Comparison of ENCODE assay signal across 15 cellular contexts in the genomic region with DNA sequence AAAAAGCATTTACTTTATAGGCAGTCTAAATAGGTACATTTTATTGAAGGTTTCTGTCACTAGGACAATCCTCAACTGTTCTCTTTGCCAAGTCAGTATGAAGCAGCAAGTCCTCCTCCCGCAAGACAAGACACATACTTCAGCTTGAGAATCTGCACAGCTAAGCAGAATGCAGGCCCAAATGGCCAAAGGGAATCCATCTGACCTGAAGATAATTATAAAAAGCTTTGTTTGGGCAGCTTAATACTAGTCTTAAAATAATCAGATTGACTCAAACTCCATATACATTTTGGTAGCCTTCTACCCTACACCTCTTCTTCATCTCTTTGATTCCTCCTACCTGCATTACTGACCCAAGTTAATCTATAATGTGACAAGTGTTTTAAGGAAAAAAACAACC. TPM values are rescaled to one million over a fixed set of nuclear protein-coding genes. Genes with fewer than 3 reads are reported as not detected.
DNase-seq lines count a peak whose midpoint lies in the region; ATAC-seq, FAIRE-seq and TF ChIP-seq lines count a peak whose summit lies in the region.
"Had no signal": no experiment of that assay in that cellular context is flagged by ENCODE, and none has a peak within 500 bp of the region (broad histone marks: within the 10 kb centered on the region; RNA-seq: fewer than 3 reads in every experiment).

No MANE protein-coding gene starts in this region.

- peaks cover 23% of the 10 kb centered on the region for H3K36me3 ChIP-seq in CD4-positive, CD25-positive, alpha-beta regulatory T cell (ENCODE audit: control insufficient read depth, insufficient read depth, low read length)
- H3K36me3 ChIP-seq in K562 (ENCODE audit: control insufficient read depth, insufficient read depth, low read length) (peaks cover 20% of the 10 kb centered on the region; the same call in 2 of the 3 replicates), left ventricle myocardium inferior (peaks cover 31% of the 10 kb centered on the region)
- H3K36me3 ChIP-seq: uterus had no signal

- CTCF ChIA-PET in K562 (lab: Yijun Ruan, JAX; ENCODE audit: low intra/inter-chr PET ratio) = no interaction called here

- H3K9me3 Mint-ChIP-seq in CD4-positive, CD25-positive, alpha-beta regulatory T cell = no peaks in the 10 kb centered on the region
- no peaks in the 10 kb centered on the region for H3K9me3 Mint-ChIP-seq in nephron

- TF ChIP-seq RAD21 in K562 (CRISPR knock-in tag; conservative IDR thresholded peaks at IDR 0.05 in 1 of 2, IDR thresholded peaks at IDR 0.05 in 1 of 2) = no peak

- peaks cover 26% of the 10 kb centered on the region for H3K4me1 ChIP-seq in CD4-positive, CD25-positive, alpha-beta regulatory T cell (ENCODE audit: control insufficient read depth, insufficient read depth, low read length, poor library complexity, severe bottlenecking)
- H3K4me1 ChIP-seq in K562 (replicated peaks in 1 of 2; ENCODE audit: control insufficient read depth in 2 of 2, insufficient read depth in 2 of 2, low read length in 2 of 2) = peaks cover 0 to 4% of the 10 kb centered on the region in 2 experiments; a peak in 3 of 5 replicates
- H3K4me1 ChIP-seq in right cardiac atrium (ENCODE audit: control insufficient read depth, insufficient read depth, low read length) = no peaks in the 10 kb centered on the region
- peaks cover 27% of the 10 kb centered on the region for H3K4me1 ChIP-seq in left ventricle myocardium inferior
- H3K4me1 ChIP-seq: uterus had no signal

- no peak for DNase-seq in CD4-positive, CD25-positive, alpha-beta regulatory T cell
- DNase-seq in G401 (ENCODE audit: low spot score) (peak; percentile 30), K562 (ENCODE audit: extremely low read depth in 1 of 4, low spot score in 3 of 4) (no peak), right cardiac atrium (no peak), left ventricle myocardium inferior (no peak)
- DNase-seq: EL; mammary epithelial cell; SHP77 treated with DMSO at 0.1 percent for 48 hours; stimulated activated naive CD4-positive, alpha-beta T cell treated with Interleukin-2 at 50 U/mL for 16 hours; uterus had no signal

- peak overlapping the region; percentile 78 to 100 (median 90) for H3K4me3 Mint-ChIP-seq in CD4-positive, CD25-positive, alpha-beta regulatory T cell
- H3K4me3 Mint-ChIP-seq in nephron = peak overlapping the region; percentile 70 to 78 (median 73)

- no peak overlapping the region for H2AFZ ChIP-seq in K562 (ENCODE audit: low read depth, low read length)

- no peaks in the 10 kb centered on the region for H3K27me3 ChIP-seq in CD4-positive, CD25-positive, alpha-beta regulatory T cell (ENCODE audit: control insufficient read depth, insufficient read depth, low read length)
- H3K27me3 ChIP-seq in K562 (ENCODE audit: control insufficient read depth in 2 of 2, insufficient read depth in 2 of 2, low read length in 2 of 2) = no peaks in the 10 kb centered on the region
- H3K27me3 ChIP-seq in right cardiac atrium (ENCODE audit: control insufficient read depth, insufficient read depth) = no peaks in the 10 kb centered on the region
- no peaks in the 10 kb centered on the region for H3K27me3 ChIP-seq in left ventricle myocardium inferior (ENCODE audit: low read depth)
- H3K27me3 ChIP-seq: BLaER1 treated with 17β-estradiol and CSF1 and Interleukin-3, amounts not matched to agents 10 nM and 100 nM; uterus had no signal

- peaks cover 9% of the 10 kb centered on the region for H3K79me2 ChIP-seq in K562 (ENCODE audit: control insufficient read depth, insufficient read depth, low read length)

- no peaks in the 10 kb centered on the region for H4K20me1 ChIP-seq in K562 (replicated peaks; ENCODE audit: control insufficient read depth, insufficient read depth, low read length)
- H4K20me1 ChIP-seq: BLaER1 treated with 17β-estradiol and CSF1 and Interleukin-3, amounts not matched to agents 10 nM and 100 nM had no signal

- ATAC-seq in CD4-positive, CD25-positive, alpha-beta regulatory T cell (ENCODE audit: low read depth in 2 of 2) = no peak
- ATAC-seq in K562 (no peak), right cardiac atrium (no peak), HG03432 (IDR thresholded peaks at IDR 0.05; ENCODE audit: unreplicated experiment) (no peak)

- POLR2A ChIA-PET in K562 (lab: Yijun Ruan, JAX) = no interaction called here

- peaks cover 33% of the 10 kb centered on the region for H3K36me3 Mint-ChIP-seq in CD4-positive, CD25-positive, alpha-beta regulatory T cell
- H3K36me3 Mint-ChIP-seq in nephron (ENCODE audit: low read depth) = peaks cover 41% of the 10 kb centered on the region

- TF ChIP-seq EP300 in K562 (IDR thresholded peaks at IDR 0.05; ENCODE audit: low read length) = no peak

- 88% methylated on average over 1 of the region's 1 CpG for WGBS in K562 (ENCODE audit: insufficient coverage, low coverage, missing lambda C conversion rate)
- 86% methylated on average over 1 of the region's 1 CpG for WGBS in right cardiac atrium

- no peak overlapping the region for H3K9ac ChIP-seq in K562 (ENCODE audit: insufficient read depth in 1 of 2, low read depth in 2 of 2, low read length in 2 of 2)

- BruUV-seq in K562 (replicated peaks; lab: Mats Ljungman, UMichigan) = no TSS peak

- in situ Hi-C loops in G401 (cut with HindIII; ENCODE audit: low sequenced_read_pairs) = no loop called here
- in situ Hi-C loops in K562 (cut with MboI) = loop anchor here (25.0 kb wide), 1 partner anchor 462 kb away; a partner anchor contains a TSS

- TF ChIP-seq CTCF in K562 (IDR thresholded peaks at IDR 0.05 in 2 of 3, conservative IDR thresholded peaks at IDR 0.05 in 1 of 3; ENCODE audit: insufficient read depth in 2 of 3, low read depth in 1 of 3, low read length in 3 of 3) (no peak), nephron (IDR thresholded peaks at IDR 0.05; ENCODE audit: unreplicated experiment in 3 of 3) (no peak), left ventricle myocardium inferior (IDR thresholded peaks at IDR 0.05; ENCODE audit: borderline replicate concordance) (no peak)

- no peaks in the 10 kb centered on the region for H3K9me3 ChIP-seq in CD4-positive, CD25-positive, alpha-beta regulatory T cell (ENCODE audit: control insufficient read depth in 2 of 2, low read length in 2 of 2)
- H3K9me3 ChIP-seq in K562 (replicated peaks; ENCODE audit: control insufficient read depth, insufficient read depth, low read depth, low read length) = no peaks in the 10 kb centered on the region
- H3K9me3 ChIP-seq in right cardiac atrium (ENCODE audit: control insufficient read depth, low read length) = no peaks in the 10 kb centered on the region
- no peaks in the 10 kb centered on the region for H3K9me3 ChIP-seq in left ventricle myocardium inferior (replicated peaks)
- H3K9me3 ChIP-seq: BLaER1 treated with 17β-estradiol and CSF1 and Interleukin-3, amounts not matched to agents 10 nM and 100 nM; HAP-1; uterus had no signal

- peak overlapping the region; percentile 91 for H3K4me3 ChIP-seq in CD4-positive, CD25-positive, alpha-beta regulatory T cell (ENCODE audit: low read depth, low read length)
- H3K4me3 ChIP-seq in K562 (no peak overlapping the region), right cardiac atrium (ENCODE audit: low read length) (no peak overlapping the region), left ventricle myocardium inferior (no peak overlapping the region)

- intact Hi-C loops in K562 (cut with micrococcal nuclease) (no loop called here), right cardiac atrium (cut with DNase I) (no loop called here), left ventricle myocardium inferior (cut with micrococcal nuclease) (no loop called here)

- no peak for FAIRE-seq in K562 (lab: Jason Lieb, UNC)

- H3K27ac ChIP-seq in CD4-positive, CD25-positive, alpha-beta regulatory T cell (ENCODE audit: insufficient read depth, low read length, poor library complexity, severe bottlenecking) = peak overlapping the region; percentile 83
- H3K27ac ChIP-seq in K562 (ENCODE audit: extremely low read depth, low read depth, low read length) (no peak overlapping the region), right cardiac atrium (ENCODE audit: low read length) (no peak overlapping the region), left ventricle myocardium inferior (replicated peaks) (no peak overlapping the region)
- H3K27ac ChIP-seq: uterus, VCaP had no signal

- no peaks in the 10 kb centered on the region for H3K27me3 Mint-ChIP-seq in CD4-positive, CD25-positive, alpha-beta regulatory T cell
- H3K27me3 Mint-ChIP-seq in nephron (ENCODE audit: low read depth) = no peaks in the 10 kb centered on the region

- H3K9me1 ChIP-seq in K562 (ENCODE audit: control insufficient read depth, insufficient read depth, low read length) = no peaks in the 10 kb centered on the region

- H3K4me1 Mint-ChIP-seq in CD4-positive, CD25-positive, alpha-beta regulatory T cell = peaks cover 38 to 74% (median 53%) of the 10 kb centered on the region in 4 donors
- peaks cover 38% of the 10 kb centered on the region for H3K4me1 Mint-ChIP-seq in nephron

- peak overlapping the region in 2 of 3 donors; percentile 15 to 100 for H3K27ac Mint-ChIP-seq in CD4-positive, CD25-positive, alpha-beta regulatory T cell
- H3K27ac Mint-ChIP-seq in nephron = peak overlapping the region; percentile 76 to 86 (median 77)

- no peak overlapping the region for H3K4me2 ChIP-seq in K562 (ENCODE audit: insufficient read depth, low read length)

- TF ChIP-seq POLR2A in K562 (conservative IDR thresholded peaks at IDR 0.05) = no peak

RNA-seq across cellular contexts. Expression of a gene that starts 1.8 kb away (rescaled TPM):
- 22.9 TPM for total RNA-seq in CD4-positive, CD25-positive, alpha-beta regulatory T cell
- polyA plus RNA-seq in CD4-positive, CD25-positive, alpha-beta regulatory T cell = 10 to 100 TPM; 24.1 to 31.4 (median 26.5) TPM
- total RNA-seq in G401 (2014; rRNA removed; shearing (Covaris generic)) = 49.2 and 63.7 TPM in 2 replicates
- 10.5 and 14.3 TPM in 2 replicates for total RNA-seq in K562 (2011; cell fraction: chromatin; rRNA removed; ENCODE audit: low replicate concordance)
- 7.5 and 9.7 TPM in 2 replicates for total RNA-seq in K562 (2011; cell fraction: nucleolus; rRNA removed)
- 11.1 and 20.4 TPM in 2 replicates for total RNA-seq in K562 (2011; cell fraction: nucleoplasm; rRNA removed)
- total RNA-seq in K562 (2014; rRNA removed) (15.3 and 15.9 TPM in 2 replicates), K562 (2014; rRNA removed; fragmentation: Illumina TruSeq; extraction: Trizol) (35.9 and 40.9 TPM in 2 replicates), K562 (2015; rRNA removed; fragmentation: Illumina TruSeq; extraction: Trizol) (28.1 and 28.4 TPM in 2 replicates), K562 (2021) (35.6 and 37.5 TPM in 2 replicates), right cardiac atrium (10 to 100 TPM; 46.6 to 59.6 (median 53.2) TPM), left ventricle myocardium inferior (65.4 TPM)
- polyA plus RNA-seq in K562 (2011; rRNA removed) (46.9 and 56.3 TPM in 2 replicates), K562 (2014; fragmentation: Illumina TruSeq; extraction: Trizol) (34.1 and 40.3 TPM in 2 replicates), K562 (2014; fragmentation: Nextera tagmentation; extraction: Ambion mirVana) (10 to 100 TPM; 22.4 to 30.1 TPM), K562 (2014; rRNA removed) (22.2 and 24.0 TPM in 2 replicates), right cardiac atrium (20.1 TPM)
- polyA plus RNA-seq in K562 (2011; cell fraction: cytosol; rRNA removed) = 30.0 and 38.4 TPM in 2 replicates
- 20.3 and 34.9 TPM in 2 replicates for polyA plus RNA-seq in K562 (2011; cell fraction: nucleus; rRNA removed)
- polyA plus RNA-seq in K562 (2012) = 22.5 and 30.1 TPM in 2 replicates
- 79.9 and 83.2 TPM in 2 replicates for polyA minus RNA-seq in K562 (2011; rRNA and poly(A)+ RNA removed)
- polyA minus RNA-seq in K562 (2011; cell fraction: cytosol; rRNA and poly(A)+ RNA removed) = 31.9 and 32.4 TPM in 2 replicates
- polyA minus RNA-seq in K562 (2011; cell fraction: nucleus; rRNA and poly(A)+ RNA removed) = 7.7 and 13.8 TPM in 2 replicates
